ENCODE assay signal across 21 cellular contexts in the genomic region with DNA sequence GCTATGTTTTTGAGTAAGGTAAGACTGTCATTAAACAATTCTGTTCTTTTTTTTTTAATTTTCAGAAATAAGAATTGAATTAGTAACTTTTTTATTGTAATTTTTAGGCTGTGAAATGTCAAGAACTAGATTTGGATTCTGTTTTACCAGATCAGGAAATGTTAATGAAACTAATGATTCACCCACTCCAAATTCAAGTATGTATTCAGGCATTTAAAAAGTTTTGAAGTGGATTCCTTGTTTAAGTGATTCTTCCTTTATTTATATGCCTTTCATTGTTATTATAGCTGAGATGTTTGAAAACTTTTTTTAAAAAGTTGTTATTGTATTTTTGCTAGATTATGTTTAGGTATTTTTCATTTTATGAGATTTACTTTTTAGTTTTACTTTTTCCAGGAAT.
"Had no signal": no experiment of that assay in that cellular context is flagged by ENCODE, and none has a peak within 500 bp of the region (broad histone marks: within the 10 kb centered on the region; RNA-seq: fewer than 3 reads in every experiment).

No MANE protein-coding gene starts in this region.

- H3K4me1 ChIP-seq: colonic mucosa had no signal

- H3K4me3 Mint-ChIP-seq: activated CD4-positive, alpha-beta T cell treated with anti-CD3 and anti-CD28 coated beads for 36 hours; activated CD8-positive, alpha-beta memory T cell treated with anti-CD3 and anti-CD28 coated beads, Interleukin-2, amount 10 ng/mL, durations not matched to agents 7 days and 5 days; activated naive CD4-positive, alpha-beta T cell treated with anti-CD3 and anti-CD28 coated beads, Interleukin-2, amount 50 U/mL, for 24 hours; activated T-cell treated with anti-CD3 and anti-CD28 coated beads, Interleukin-2, amount 50 U/mL, for 24 hours; activated T-helper 1 cell treated with anti-CD3 and anti-CD28 coated beads, Interleukin-12 subunit alpha, Interleukin-12 subunit beta, Interleukin-2, Interleukin-4 antibody, amounts not matched to agents 30 ng/mL and 10 ng/mL and 1 ng/mL, durations not matched to agents 14 hours and 24 hours and 36 hours; T-cell had no signal

- H3K27ac ChIP-seq: colonic mucosa, SK-N-MC, WERI-Rb-1 had no signal

- H3K36me3 ChIP-seq: colonic mucosa had no signal

- DNase-seq: activated CD4-positive, alpha-beta T cell treated with anti-CD3 and anti-CD28 coated beads for 36 hours; activated CD8-positive, alpha-beta memory T cell treated with anti-CD3 and anti-CD28 coated beads, Interleukin-2, amount 10 ng/mL, durations not matched to agents 7 days and 5 days; activated effector memory CD4-positive, alpha-beta T cell treated with Interleukin-2 at 50 U/mL for 16 hours; activated naive CD4-positive, alpha-beta T cell; activated T-cell treated with anti-CD3 and anti-CD28 coated beads, Interleukin-2, amount 50 U/mL, for 24 hours; colonic mucosa; NCI-H1092 treated with DMSO at 0.1 percent for 48 hours; NCI-H1417 treated with DMSO at 0.1 percent for 48 hours; NCI-H1694; NCI-H2029; NCI-H510A treated with DMSO at 0.1 percent for 48 hours; NCI-H69; NK-92 treated with Interleukin-12 subunit alpha and Interleukin-12 subunit beta, amount 100 ng/mL, for 24 hours; RPMI8226; T-cell; WERI-Rb-1 had no signal

- H3K9me3 ChIP-seq: colonic mucosa had no signal

- H3K27ac Mint-ChIP-seq: activated CD4-positive, alpha-beta T cell treated with anti-CD3 and anti-CD28 coated beads for 36 hours; activated CD8-positive, alpha-beta memory T cell treated with anti-CD3 and anti-CD28 coated beads, Interleukin-2, amount 10 ng/mL, durations not matched to agents 7 days and 5 days; activated naive CD4-positive, alpha-beta T cell treated with anti-CD3 and anti-CD28 coated beads, Interleukin-2, amount 50 U/mL, for 24 hours; activated T-cell treated with anti-CD3 and anti-CD28 coated beads, Interleukin-2, amount 50 U/mL, for 24 hours; activated T-helper 1 cell treated with anti-CD3 and anti-CD28 coated beads, Interleukin-12 subunit alpha, Interleukin-12 subunit beta, Interleukin-2, Interleukin-4 antibody, amounts not matched to agents 30 ng/mL and 10 ng/mL and 1 ng/mL, durations not matched to agents 14 hours and 24 hours and 36 hours; T-cell had no signal

- H3K9me3 Mint-ChIP-seq: activated naive CD4-positive, alpha-beta T cell treated with anti-CD3 and anti-CD28 coated beads, Interleukin-2, amount 50 U/mL, for 24 hours; activated T-cell treated with anti-CD3 and anti-CD28 coated beads, Interleukin-2, amount 50 U/mL, for 24 hours; activated T-helper 1 cell treated with anti-CD3 and anti-CD28 coated beads, Interleukin-12 subunit alpha, Interleukin-12 subunit beta, Interleukin-2, Interleukin-4 antibody, amounts not matched to agents 30 ng/mL and 10 ng/mL and 1 ng/mL, durations not matched to agents 14 hours and 24 hours and 36 hours; T-cell had no signal

- ATAC-seq: activated CD4-positive, alpha-beta T cell treated with anti-CD3 and anti-CD28 coated beads for 36 hours; activated CD8-positive, alpha-beta memory T cell treated with anti-CD3 and anti-CD28 coated beads, Interleukin-2, amount 10 ng/mL, durations not matched to agents 7 days and 5 days; Panc1; Right ventricle myocardium inferior; T-cell had no signal

- H3K4me3 ChIP-seq: colonic mucosa, SK-N-MC had no signal

- H3K27me3 Mint-ChIP-seq: activated CD4-positive, alpha-beta T cell treated with anti-CD3 and anti-CD28 coated beads for 36 hours; activated CD8-positive, alpha-beta memory T cell treated with anti-CD3 and anti-CD28 coated beads, Interleukin-2, amount 10 ng/mL, durations not matched to agents 7 days and 5 days; activated naive CD4-positive, alpha-beta T cell treated with anti-CD3 and anti-CD28 coated beads, Interleukin-2, amount 50 U/mL, for 24 hours; activated T-cell treated with anti-CD3 and anti-CD28 coated beads, Interleukin-2, amount 50 U/mL, for 24 hours; T-cell had no signal

- H3K27me3 ChIP-seq: colonic mucosa had no signal

- H3K4me1 Mint-ChIP-seq: activated CD4-positive, alpha-beta T cell treated with anti-CD3 and anti-CD28 coated beads for 36 hours; activated naive CD4-positive, alpha-beta T cell treated with anti-CD3 and anti-CD28 coated beads, Interleukin-2, amount 50 U/mL, for 24 hours; T-cell had no signal
